Comparison of ENCODE assay signal across 10 cellular contexts in genomic region chr5:112915831-112916230, GRCh38. TPM values are rescaled to one million over a fixed set of nuclear protein-coding genes. Genes with fewer than 3 reads are reported as not detected.
DNase-seq lines count a peak whose midpoint lies in the region; ATAC-seq, FAIRE-seq and TF ChIP-seq lines count a peak whose summit lies in the region.
"Had no signal": no experiment of that assay in that cellular context is flagged by ENCODE, and none has a peak within 500 bp of the region (broad histone marks: within the 10 kb centered on the region; RNA-seq: fewer than 3 reads in every experiment).

No MANE protein-coding gene starts in this region.

- peak; percentile 62 for ATAC-seq in GM18502 (IDR thresholded peaks at IDR 0.05; ENCODE audit: poor library complexity, unreplicated experiment)
- ATAC-seq in HG03196 (IDR thresholded peaks at IDR 0.05; ENCODE audit: unreplicated experiment): peak; percentile 46
- ATAC-seq in GM19452 (IDR thresholded peaks at IDR 0.05; ENCODE audit: unreplicated experiment): no peak

- H3K4me1 Mint-ChIP-seq in glutamatergic neuron (ENCODE audit: low read depth, unreplicated experiment) (peaks cover 31% of the 10 kb centered on the region), neural progenitor cell (peaks cover 17% of the 10 kb centered on the region)

- peak; percentile 63 for FAIRE-seq in GM19239 (lab: Jason Lieb, UNC)

- H3K4me3 Mint-ChIP-seq in glutamatergic neuron (ENCODE audit: unreplicated experiment) (peak overlapping the region; percentile 44), neural progenitor cell (no peak overlapping the region)

- H3K27ac Mint-ChIP-seq in glutamatergic neuron (ENCODE audit: unreplicated experiment) (peak overlapping the region; percentile 7), neural progenitor cell (no peak overlapping the region)

- H3K36me3 Mint-ChIP-seq in glutamatergic neuron (ENCODE audit: unreplicated experiment) (no peaks in the 10 kb centered on the region), neural progenitor cell (peaks cover 23% of the 10 kb centered on the region)

- no peak for TF ChIP-seq CTCF in glutamatergic neuron (IDR thresholded peaks at IDR 0.05; ENCODE audit: partially characterized antibody, unreplicated experiment)
- no peak for TF ChIP-seq CTCF in neural progenitor cell (IDR thresholded peaks at IDR 0.05)

- no peak overlapping the region for H3K4me3 ChIP-seq in neural progenitor cell

- no peak overlapping the region for H3K27ac ChIP-seq in neural progenitor cell

- H3K36me3 ChIP-seq in neural progenitor cell: no peaks in the 10 kb centered on the region

- H3K4me1 ChIP-seq in neural progenitor cell: peaks cover 6% of the 10 kb centered on the region

- DNase-seq in GM19239 (ENCODE audit: insufficient read length, low spot score) (no peak), glutamatergic neuron (no peak), neural progenitor cell (ENCODE audit: low spot score) (no peak), NCI-H510A treated with DMSO at 0.1 percent for 48 hours (lab: John Stamatoyannopoulos, UW) (no peak), HUDEP-2 (lab: John Stamatoyannopoulos, UW; ENCODE audit: unreplicated experiment in 76 of 76) (no peak)
- DNase-seq: EL, SIG-M5 had no signal

- no peaks in the 10 kb centered on the region for H3K9me3 ChIP-seq in neural progenitor cell (ENCODE audit: low read depth)

- no peak overlapping the region for H3K9ac ChIP-seq in neural progenitor cell

- H3K4me2 ChIP-seq in neural progenitor cell: no peak overlapping the region

- H2AFZ ChIP-seq in neural progenitor cell (replicated peaks): no peak overlapping the region

- H3K9me3 Mint-ChIP-seq in glutamatergic neuron (ENCODE audit: unreplicated experiment) (peaks cover 2% of the 10 kb centered on the region), neural progenitor cell (no peaks in the 10 kb centered on the region)

- peaks cover 2% of the 10 kb centered on the region for H4K20me1 ChIP-seq in neural progenitor cell (ENCODE audit: low read depth)

- peaks cover 12% of the 10 kb centered on the region for H3K79me2 ChIP-seq in neural progenitor cell (ENCODE audit: low read depth)

- H3K27me3 Mint-ChIP-seq in glutamatergic neuron (ENCODE audit: unreplicated experiment): peaks cover 2% of the 10 kb centered on the region
- no peaks in the 10 kb centered on the region for H3K27me3 Mint-ChIP-seq in neural progenitor cell (ENCODE audit: insufficient read depth, low read depth)

- no peaks in the 10 kb centered on the region for H3K27me3 ChIP-seq in neural progenitor cell

- peaks cover 7% of the 10 kb centered on the region for H3F3A ChIP-seq in neural progenitor cell (ENCODE audit: low read depth)

RNA-seq across cellular contexts. Expression of gene REEP5, which starts 6.2 kb away (rescaled TPM):
- 108 TPM for total RNA-seq in glutamatergic neuron (ENCODE audit: unreplicated experiment)
- 14.3 and 17.1 TPM in 2 replicates for total RNA-seq in neural progenitor cell (ENCODE audit: low replicate concordance)

RNA-seq across cellular contexts. Expression of gene SRP19, which starts 54.7 kb away (rescaled TPM):
- total RNA-seq in glutamatergic neuron (ENCODE audit: unreplicated experiment): 54.8 TPM
- 83.3 and 174 TPM in 2 replicates for total RNA-seq in neural progenitor cell (ENCODE audit: low replicate concordance)
